ENCODE assay signal across 15 cellular contexts in genomic region chr5:141793881-141794280, GRCh38.
DNase-seq lines count a peak whose midpoint lies in the region; ATAC-seq and TF ChIP-seq lines count a peak whose summit lies in the region.
"Had no signal": no experiment of that assay in that cellular context is flagged by ENCODE, and none has a peak within 500 bp of the region (broad histone marks: within the 10 kb centered on the region; RNA-seq: fewer than 3 reads in every experiment).

No MANE protein-coding gene starts in this region.

- H3K4me3 Mint-ChIP-seq in WTC11 (no peak overlapping the region), neural progenitor cell (no peak overlapping the region)
- no peak overlapping the region for H3K4me3 Mint-ChIP-seq in stimulated activated memory B cell treated with anti-CD40 and anti-IgM and Interleukin-4, amounts not matched to agents 10 μg/mL and 1 μg/mL and 100 μg/mL, for 72 hours
- H3K4me3 Mint-ChIP-seq: CD4-positive, alpha-beta memory T cell had no signal

- H3K27ac ChIP-seq in HEK293 (ENCODE audit: extremely low read depth, low read depth, low read length) (no peak overlapping the region), spleen (no peak overlapping the region), neural progenitor cell (no peak overlapping the region)

- H3K4me1 ChIP-seq in HEK293 (ENCODE audit: control insufficient read depth, insufficient read depth, low read length) (no peaks in the 10 kb centered on the region), spleen (no peaks in the 10 kb centered on the region), neural progenitor cell (peaks cover 15% of the 10 kb centered on the region)

- H3K36me3 ChIP-seq in HEK293 (ENCODE audit: control insufficient read depth in 2 of 2, insufficient read depth in 1 of 2, low read length in 2 of 2) (no peaks in the 10 kb centered on the region), spleen (no peaks in the 10 kb centered on the region), neural progenitor cell (no peaks in the 10 kb centered on the region)

- no peak; the same call in 1 of the 2 replicates for ATAC-seq in WTC11
- ATAC-seq in stimulated activated memory B cell treated with anti-CD40 and anti-IgM and Interleukin-4, amounts not matched to agents 10 μg/mL and 1 μg/mL and 100 μg/mL, for 72 hours: no peak

- TF ChIP-seq CTCF in HEK293 (tag by site-specific recombination; IDR thresholded peaks at IDR 0.05) (no peak), WTC11 (IDR thresholded peaks at IDR 0.05) (no peak), spleen (IDR thresholded peaks at IDR 0.05 in 8 of 11, conservative IDR thresholded peaks at IDR 0.05 in 3 of 11) (no peak), neural progenitor cell (IDR thresholded peaks at IDR 0.05) (no peak)

- TF ChIP-seq POLR2A in spleen (IDR thresholded peaks at IDR 0.05): no peak

- H4K20me1 ChIP-seq in neural progenitor cell (ENCODE audit: low read depth): no peaks in the 10 kb centered on the region

- no peak overlapping the region for H2AFZ ChIP-seq in neural progenitor cell (replicated peaks)

- POLR2A ChIA-PET in HEK293 (lab: Yijun Ruan, JAX) (no interaction called here), WTC11 (lab: Charles Lee) (interaction anchor here (0.6 to 0.7 kb wide), 3 partner anchors 22 to 156 kb away, joined by 3 to 5 read pairs (median 4); no protein-coding TSS in a partner anchor)

- no peaks in the 10 kb centered on the region for H3K79me2 ChIP-seq in neural progenitor cell (ENCODE audit: low read depth)

- H3K9me3 Mint-ChIP-seq in WTC11 (no peaks in the 10 kb centered on the region), neural progenitor cell (no peaks in the 10 kb centered on the region)
- H3K9me3 Mint-ChIP-seq in stimulated activated memory B cell treated with anti-CD40 and anti-IgM and Interleukin-4, amounts not matched to agents 10 μg/mL and 1 μg/mL and 100 μg/mL, for 72 hours: no peaks in the 10 kb centered on the region

- intact Hi-C loops in spleen (cut with DNase I; ENCODE audit: low total_unique reads): no loop called here

- H3K4me3 ChIP-seq in HEK293 (ENCODE audit: low read depth, low read length) (no peak overlapping the region), spleen (no peak overlapping the region), neural progenitor cell (no peak overlapping the region)

- CTCF ChIA-PET in HEK293 (lab: Yijun Ruan, JAX) (interaction anchor here (0.7 to 1.2 kb wide), 4 partner anchors 20 to 42 kb away, joined by 3 read pairs; no protein-coding TSS in a partner anchor), WTC11 (lab: Charles Lee) (interaction anchor here (1.1 to 3.6 kb wide), 6 partner anchors 17 to 102 kb away, joined by 3 to 25 read pairs (median 4); no protein-coding TSS in a partner anchor)

- no peaks in the 10 kb centered on the region for H3K9me3 ChIP-seq in HEK293 (ENCODE audit: control insufficient read depth, insufficient read depth, low read depth, low read length)
- H3K9me3 ChIP-seq in spleen: no peaks in the 10 kb centered on the region
- H3K9me3 ChIP-seq in neural progenitor cell (ENCODE audit: low read depth): no peaks in the 10 kb centered on the region

- peaks cover 5% of the 10 kb centered on the region for H3F3A ChIP-seq in neural progenitor cell (ENCODE audit: low read depth)

- H3K36me3 Mint-ChIP-seq in WTC11 (no peaks in the 10 kb centered on the region), neural progenitor cell (no peaks in the 10 kb centered on the region)
- H3K36me3 Mint-ChIP-seq in stimulated activated memory B cell treated with anti-CD40 and anti-IgM and Interleukin-4, amounts not matched to agents 10 μg/mL and 1 μg/mL and 100 μg/mL, for 72 hours: no peaks in the 10 kb centered on the region
- H3K36me3 Mint-ChIP-seq: CD4-positive, alpha-beta memory T cell had no signal

- H3K27me3 Mint-ChIP-seq in WTC11 (ENCODE audit: low read depth): no peaks in the 10 kb centered on the region
- peaks cover 8% of the 10 kb centered on the region for H3K27me3 Mint-ChIP-seq in stimulated activated memory B cell treated with anti-CD40 and anti-IgM and Interleukin-4, amounts not matched to agents 10 μg/mL and 1 μg/mL and 100 μg/mL, for 72 hours
- peaks cover 8% of the 10 kb centered on the region for H3K27me3 Mint-ChIP-seq in neural progenitor cell (ENCODE audit: insufficient read depth, low read depth)

- H3K4me1 Mint-ChIP-seq in WTC11 (peaks cover 30% of the 10 kb centered on the region), neural progenitor cell (peaks cover 27% of the 10 kb centered on the region)
- no peaks in the 10 kb centered on the region for H3K4me1 Mint-ChIP-seq in stimulated activated memory B cell treated with anti-CD40 and anti-IgM and Interleukin-4, amounts not matched to agents 10 μg/mL and 1 μg/mL and 100 μg/mL, for 72 hours

- 62 to 80% (median 72%) methylated on average over 4 of the region's 4 CpGs for WGBS in spleen, 5 donors

- H3K27ac Mint-ChIP-seq in WTC11 (no peak overlapping the region), neural progenitor cell (no peak overlapping the region)
- H3K27ac Mint-ChIP-seq in stimulated activated memory B cell treated with anti-CD40 and anti-IgM and Interleukin-4, amounts not matched to agents 10 μg/mL and 1 μg/mL and 100 μg/mL, for 72 hours: no peak overlapping the region
- H3K27ac Mint-ChIP-seq: CD4-positive, alpha-beta memory T cell had no signal

- DNase-seq in WTC11 (ENCODE audit: low spot score) (no peak), cerebellum (ENCODE audit: low spot score) (peak; percentile 78), spleen (peak; percentile 19), neural progenitor cell (ENCODE audit: low spot score) (no peak)
- DNase-seq in stimulated activated CD4-positive, alpha-beta T cell treated with anti-CD3 and anti-CD28 coated beads, Interleukin-15, amount 100 ng/mL, for 24 hours: no peak
- DNase-seq: Calu3; CD4-positive, alpha-beta memory T cell; COR-L47; DMS53; DMS79 treated with DMSO at 0.1 percent for 48 hours; GOT3; H7; HCEC 1CT had no signal

- no peak overlapping the region for H3K4me2 ChIP-seq in neural progenitor cell

- H3K27me3 ChIP-seq in spleen (replicated peaks in 1 of 7): peaks cover 0 to 9% (median 0%) of the 10 kb centered on the region in 7 donors
- no peaks in the 10 kb centered on the region for H3K27me3 ChIP-seq in neural progenitor cell

- no peak overlapping the region for H3K9ac ChIP-seq in neural progenitor cell

TF ChIP-seq in HEK293, 187 proteins besides CTCF, POLR2A, EP300 and RAD21 (continues in another document):
- TF ChIP-seq TSHZ1 (tag by site-specific recombination; IDR thresholded peaks at IDR 0.05; ENCODE audit: borderline replicate concordance): no peak
- TF ChIP-seq ZNF426 (tag by site-specific recombination; IDR thresholded peaks at IDR 0.05): no peak
- peak; percentile 75 for TF ChIP-seq OSR2 (tag by site-specific recombination; IDR thresholded peaks at IDR 0.05)
- TF ChIP-seq ZNF2 (tag by site-specific recombination; IDR thresholded peaks at IDR 0.05): no peak

TF ChIP-seq in WTC11, 78 proteins besides CTCF, POLR2A, EP300 and RAD21:
- TF ChIP-seq ZNF121 (CRISPR knock-in tag; IDR thresholded peaks at IDR 0.05): 0 out of 2 replicates have a peak, but pooled peaks have one; percentile 20
- TF ChIP-seq GABPB1 (CRISPR knock-in tag; IDR thresholded peaks at IDR 0.05): no peak

Comparison
In these comparisons a context has a peak if more than half of its experiments do, and no peak if none do; other contexts are left out.
1. DNase-seq: peak in cerebellum (single experiment) and spleen (single experiment); none in WTC11 (single experiment), stimulated activated CD4-positive, alpha-beta T cell treated with anti-CD3 and anti-CD28 coated beads, Interleukin-15, amount 100 ng/mL, for 24 hours (single experiment) and neural progenitor cell (single experiment).
2. Of the 8 proteins assayed by ChIP-seq in both HEK293 and WTC11: peak only in HEK293: none; only in WTC11: ZNF121; in both: none; in neither: 7.